In genomic region chr4:4364486-4365208, GRCh38 we compare ENCODE assay signal across 1 cellular context.
TF ChIP-seq lines count a peak whose summit lies in the region.

No MANE protein-coding gene starts in this region.

TF ChIP-seq in GM23338, 12 proteins besides CTCF, POLR2A, EP300 and RAD21:
- TF ChIP-seq ZNF462 (CRISPR knock-in tag; IDR thresholded peaks at IDR 0.05), result no peak
- TF ChIP-seq JUNB (IDR thresholded peaks at IDR 0.05; ENCODE audit: unreplicated experiment), result no peak
- no peak for TF ChIP-seq EZH2phosphoT487 (IDR thresholded peaks at IDR 0.05; ENCODE audit: unreplicated experiment)
- no peak for TF ChIP-seq ZNF331 (CRISPR knock-in tag; IDR thresholded peaks at IDR 0.05; ENCODE audit: low read depth)
- TF ChIP-seq STAT1 (IDR thresholded peaks at IDR 0.05; ENCODE audit: unreplicated experiment), result no peak
- TF ChIP-seq ETS1 (IDR thresholded peaks at IDR 0.05), result no peak
- no peak for TF ChIP-seq POLR2AphosphoS5 (IDR thresholded peaks at IDR 0.05; ENCODE audit: low read depth)
- TF ChIP-seq ZNF114 (CRISPR knock-in tag; IDR thresholded peaks at IDR 0.05), result no peak
- no peak for TF ChIP-seq EZH2 (IDR thresholded peaks at IDR 0.05; ENCODE audit: low read depth, unreplicated experiment)
- no peak for TF ChIP-seq NANOG (IDR thresholded peaks at IDR 0.05; ENCODE audit: borderline replicate concordance)
- TF ChIP-seq REST (IDR thresholded peaks at IDR 0.05; ENCODE audit: unreplicated experiment), result no peak
- no peak for TF ChIP-seq CREB1 (CRISPR knock-in tag; IDR thresholded peaks at IDR 0.05; ENCODE audit: low read depth)
